9 cellular contexts compared by ENCODE assay signal in the genomic region with DNA sequence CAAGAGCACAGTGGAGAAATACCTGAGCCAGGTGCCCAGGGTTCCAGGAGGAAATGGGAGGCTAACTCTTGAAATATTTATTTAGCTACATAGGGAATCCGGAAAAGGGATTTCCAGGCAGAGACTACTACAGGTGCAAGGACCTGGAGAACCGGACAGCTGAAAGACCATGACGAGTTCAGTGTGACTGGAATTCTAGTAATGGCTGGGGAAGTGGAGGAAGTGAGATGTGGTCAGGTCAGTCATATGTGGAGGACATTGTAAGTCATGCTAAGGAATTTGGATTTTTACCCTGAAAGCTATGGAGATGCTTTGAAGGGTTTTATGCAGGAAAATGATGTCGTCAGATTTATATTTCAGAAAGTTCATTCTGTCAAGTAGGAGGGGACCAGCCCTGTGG. TPM values are rescaled to one million over a fixed set of nuclear protein-coding genes. Genes with fewer than 3 reads are reported as not detected.
DNase-seq lines count a peak whose midpoint lies in the region; ATAC-seq and TF ChIP-seq lines count a peak whose summit lies in the region.
"Had no signal": no experiment of that assay in that cellular context is flagged by ENCODE, and none has a peak within 500 bp of the region (broad histone marks: within the 10 kb centered on the region; RNA-seq: fewer than 3 reads in every experiment).

No MANE protein-coding gene starts in this region.

- DNase-seq in left ventricle myocardium inferior (no peak), left cardiac atrium (no peak), astrocyte of the cerebellum (ENCODE audit: low read depth) (no peak), lung microvascular endothelial cell (ENCODE audit: low read depth in 2 of 2) (peak; percentile 18 to 55), aorta (no peak)
- DNase-seq: activated CD4-positive, CD25-positive, alpha-beta regulatory T cell treated with anti-CD3 and anti-CD28 coated beads, Interleukin-2, amount 50 U/mL, for 72 hours had no signal

- TF ChIP-seq CTCF in left ventricle myocardium inferior (IDR thresholded peaks at IDR 0.05; ENCODE audit: borderline replicate concordance) (no peak), astrocyte of the cerebellum (IDR thresholded peaks at IDR 0.05; ENCODE audit: low read depth, low read length, missing control alignments) (no peak)

- ATAC-seq in left cardiac atrium (no peak), aorta (ENCODE audit: low FRiP score) (no peak), GM19035 (IDR thresholded peaks at IDR 0.05; ENCODE audit: unreplicated experiment) (no peak), GM19452 (IDR thresholded peaks at IDR 0.05; ENCODE audit: unreplicated experiment) (no peak), HG03469 (IDR thresholded peaks at IDR 0.05; ENCODE audit: unreplicated experiment) (no peak)

- H3K27me3 ChIP-seq in left ventricle myocardium inferior (ENCODE audit: low read depth) (no peaks in the 10 kb centered on the region), aorta (ENCODE audit: control insufficient read depth in 1 of 2, insufficient read depth in 2 of 2, low read length in 1 of 2) (no peaks in the 10 kb centered on the region)

- H3K4me3 ChIP-seq in left ventricle myocardium inferior, result peak overlapping the region; percentile 96
- H3K4me3 ChIP-seq in astrocyte of the cerebellum (ENCODE audit: low read depth, low read length), result peak overlapping the region; percentile 89
- H3K4me3 ChIP-seq in aorta (ENCODE audit: low read length in 2 of 2), result peak overlapping the region; percentile 14 to 83

- H3K4me1 ChIP-seq in left ventricle myocardium inferior, result peaks cover 96% of the 10 kb centered on the region
- peaks cover 2 to 17% of the 10 kb centered on the region in 2 donors for H3K4me1 ChIP-seq in aorta (ENCODE audit: control insufficient read depth in 1 of 2, insufficient read depth in 2 of 2, low read length in 2 of 2)

- H3K9me3 ChIP-seq in left ventricle myocardium inferior (replicated peaks) (no peaks in the 10 kb centered on the region), aorta (ENCODE audit: control insufficient read depth, low read length) (no peaks in the 10 kb centered on the region)

- H3K27ac ChIP-seq in left ventricle myocardium inferior (replicated peaks) (peak overlapping the region; percentile 1), aorta (ENCODE audit: low read depth in 1 of 2, low read length in 2 of 2) (peak overlapping the region in 1 of 2 donors; percentile 28)

- in situ Hi-C loops in astrocyte of the cerebellum (cut with HindIII; ENCODE audit: low sequenced_read_pairs), result no loop called here

- H3K36me3 ChIP-seq in left ventricle myocardium inferior, result peaks cover 7% of the 10 kb centered on the region
- H3K36me3 ChIP-seq in aorta (ENCODE audit: control insufficient read depth in 1 of 2, insufficient read depth in 2 of 2, low read length in 1 of 2), result no peaks in the 10 kb centered on the region

- WGBS in aorta, 2 donors, result 46 to 56% methylated on average over 4 of the region's 4 CpGs

- intact Hi-C loops in left ventricle myocardium inferior (cut with micrococcal nuclease) (no loop called here), left cardiac atrium (cut with DNase I) (no loop called here), aorta (cut with DNase I) (no loop called here)

RNA-seq across cellular contexts. Expression of gene CAP1, which starts 1.8 kb away (rescaled TPM):
- total RNA-seq in left ventricle myocardium inferior (66.0 TPM), left cardiac atrium (100 to 1,000 TPM; 133 to 179 TPM), lung microvascular endothelial cell (296 and 327 TPM in 2 replicates), aorta (100 to 1,000 TPM; 373 to 493 TPM)
- polyA plus RNA-seq in aorta, result 100 to 1,000 TPM; 209 to 269 TPM

RNA-seq across cellular contexts. Expression of gene PPT1, which starts 54.7 kb away (rescaled TPM):
- total RNA-seq in left ventricle myocardium inferior (37.7 TPM), left cardiac atrium (10 to 100 TPM; 51.7 to 64.7 TPM), lung microvascular endothelial cell (34.7 and 45.1 TPM in 2 replicates), aorta (10 to 100 TPM; 80.5 to 84.2 TPM)
- 10 to 100 TPM; 56.7 to 93.7 TPM for polyA plus RNA-seq in aorta

Comparison
In these comparisons a context has a peak if more than half of its experiments do, and no peak if none do; other contexts are left out.
1. DNase-seq: peak in lung microvascular endothelial cell (2 of 2); none in left ventricle myocardium inferior (single experiment), left cardiac atrium (single experiment), astrocyte of the cerebellum (single experiment) and aorta (0 of 2).
2. Peak in every context shown above with its lines, with median percentiles within 50 percentile points of each other: H3K4me3 ChIP-seq.